ENCODE assay signal across 9 cellular contexts in the genomic region with DNA sequence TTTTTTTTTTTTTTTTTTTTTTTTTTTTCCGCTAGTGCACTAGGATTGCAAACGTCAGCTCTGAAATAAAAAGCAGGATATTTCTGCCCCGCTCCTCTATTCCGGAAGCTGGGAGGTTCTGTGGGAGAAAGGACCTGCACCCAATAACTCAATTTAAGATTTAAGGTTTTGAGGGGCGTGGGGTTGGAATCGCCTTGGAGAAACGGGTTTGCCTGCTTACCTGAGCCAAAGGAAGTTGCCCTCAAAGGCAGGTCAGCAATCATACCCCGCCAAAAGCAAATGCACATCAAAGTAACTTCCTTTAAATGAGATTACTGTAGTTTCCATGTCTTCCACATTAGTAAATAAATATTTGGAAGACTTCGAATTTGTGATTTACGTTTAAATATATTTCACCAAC. TPM values are rescaled to one million over a fixed set of nuclear protein-coding genes. Genes with fewer than 3 reads are reported as not detected.
A peak's percentile ranks its signal among the peaks of the same experiment; 100 is the strongest.
DNase-seq lines count a peak whose midpoint lies in the region; ATAC-seq and TF ChIP-seq lines count a peak whose summit lies in the region.
"Had no signal": no experiment of that assay in that cellular context is flagged by ENCODE, and none has a peak within 500 bp of the region (broad histone marks: within the 10 kb centered on the region; RNA-seq: fewer than 3 reads in every experiment).

No MANE protein-coding gene starts in this region.

- DNase-seq in H9: no peak
- no peak for DNase-seq in AG08395 (ENCODE audit: low spot score)
- DNase-seq in NCI-H69 (lab: John Stamatoyannopoulos, UW): no peak
- DNase-seq in NCI-H345 treated with DMSO at 0.1 percent for 48 hours (lab: John Stamatoyannopoulos, UW; ENCODE audit: unreplicated experiment): no peak
- DNase-seq: central memory CD4-positive, alpha-beta T cell had no signal

- no peak overlapping the region for H2BK20ac ChIP-seq in H9 (ENCODE audit: low read depth, low read length, poor library complexity, severe bottlenecking)

- peaks cover 25% of the 10 kb centered on the region for H3K23me2 ChIP-seq in H9 (ENCODE audit: insufficient read length, low read depth, low read length, poor library complexity, severe bottlenecking)

- H3K36me3 ChIP-seq in iPS-18a (ENCODE audit: control insufficient read depth, low read depth, low read length): no peaks in the 10 kb centered on the region

- H3K9me3 ChIP-seq in H9 (ENCODE audit: control insufficient read depth, low read depth, low read length) (no peaks in the 10 kb centered on the region), iPS-18a (ENCODE audit: control insufficient read depth, low read depth, low read length) (no peaks in the 10 kb centered on the region)

- no peak overlapping the region for H3K23ac ChIP-seq in H9 (ENCODE audit: insufficient read length, low read depth, low read length)

- no peak overlapping the region for H4K91ac ChIP-seq in H9 (ENCODE audit: insufficient read length, low read depth, low read length)

- H3K27me3 Mint-ChIP-seq in H9 (ENCODE audit: low read depth): peaks cover 71% of the 10 kb centered on the region
- H3K27me3 Mint-ChIP-seq in activated T-helper 17 cell treated with anti-CD3 and anti-CD28 coated beads, Interleukin-2, amount 50 U/mL, for 72 hours: peaks cover 17% of the 10 kb centered on the region

- no peaks in the 10 kb centered on the region for H3K79me1 ChIP-seq in H9 (ENCODE audit: insufficient read depth, low read depth, low read length, poor library complexity, severe bottlenecking)

- H3K4me3 Mint-ChIP-seq in H9: peak overlapping the region; percentile 76 to 78
- H3K4me3 Mint-ChIP-seq in activated T-helper 17 cell treated with anti-CD3 and anti-CD28 coated beads, Interleukin-2, amount 50 U/mL, for 72 hours: peak overlapping the region; percentile 66

- H3K27ac ChIP-seq in H9 (ENCODE audit: insufficient read length, low read depth, low read length) (no peak overlapping the region), iPS-18a (ENCODE audit: low read length) (no peak overlapping the region), skin epidermis (peak overlapping the region in 4 of 21 experiments; percentile 5 to 61 (median 30))

- H3K27ac Mint-ChIP-seq in H9: no peak overlapping the region
- H3K27ac Mint-ChIP-seq in activated T-helper 17 cell treated with anti-CD3 and anti-CD28 coated beads, Interleukin-2, amount 50 U/mL, for 72 hours: no peak overlapping the region

- H2BK12ac ChIP-seq in H9 (ENCODE audit: insufficient read length, low read depth, low read length): no peak overlapping the region

- H3K4me3 ChIP-seq in iPS-18a (ENCODE audit: low read length) (peak overlapping the region; percentile 67), skin epidermis (peak overlapping the region; percentile 28 to 62 (median 50))

- peak overlapping the region; percentile 57 for H3K4me2 ChIP-seq in H9 (ENCODE audit: insufficient read depth, insufficient read length, low read length)

- WGBS in H9 (ENCODE audit: extremely low coverage, insufficient read length, low lambda C conversion rate): no CpG with 5 or more reads among the region's 10 CpGs

- H3K4me1 Mint-ChIP-seq in H9: peaks cover 12 to 13% of the 10 kb centered on the region in 2 experiments
- H3K4me1 Mint-ChIP-seq in activated T-helper 17 cell treated with anti-CD3 and anti-CD28 coated beads, Interleukin-2, amount 50 U/mL, for 72 hours: no peaks in the 10 kb centered on the region

- H3K79me2 ChIP-seq in H9 (ENCODE audit: insufficient read depth, low read length): no peaks in the 10 kb centered on the region

- H2BK120ac ChIP-seq in H9 (ENCODE audit: low read depth, low read length, poor library complexity, severe bottlenecking): no peak overlapping the region

- no peak overlapping the region for H4K8ac ChIP-seq in H9 (replicated peaks; ENCODE audit: insufficient read length, low read depth, low read length)

- no peak overlapping the region for H3K18ac ChIP-seq in H9 (ENCODE audit: insufficient read length, low read depth, low read length)

- H3K9ac ChIP-seq in H9 (ENCODE audit: extremely low read depth, insufficient read length, low read length) (no peak overlapping the region), iPS-18a (ENCODE audit: low read length) (peak overlapping the region; percentile 31)

- no peaks in the 10 kb centered on the region for H3K36me3 Mint-ChIP-seq in H9 (ENCODE audit: insufficient read depth in 1 of 3, low read depth in 3 of 3)
- no peaks in the 10 kb centered on the region for H3K36me3 Mint-ChIP-seq in activated T-helper 17 cell treated with anti-CD3 and anti-CD28 coated beads, Interleukin-2, amount 50 U/mL, for 72 hours (ENCODE audit: low read depth)

- H4K20me1 ChIP-seq in H9 (ENCODE audit: control insufficient read depth, insufficient read depth, insufficient read length): no peaks in the 10 kb centered on the region

- no peak for TF ChIP-seq CTCF in H9 (conservative IDR thresholded peaks at IDR 0.05)

- H3T11ph ChIP-seq in H9 (ENCODE audit: low read length): no peak overlapping the region

- H4K5ac ChIP-seq in H9 (ENCODE audit: insufficient read length, low read depth, low read length): no peak overlapping the region

- H3K56ac ChIP-seq in H9 (ENCODE audit: insufficient read length, low read depth, low read length): no peak overlapping the region

- no peak overlapping the region for H2AK5ac ChIP-seq in H9 (ENCODE audit: insufficient read length, low read length)

- H2BK15ac ChIP-seq in H9 (ENCODE audit: low read depth, low read length): no peak overlapping the region

- H3K4ac ChIP-seq in H9 (ENCODE audit: low read depth, low read length): no peak overlapping the region

- H2BK5ac ChIP-seq in H9 (ENCODE audit: insufficient read length, low read length): no peak overlapping the region

- H3K4me1 ChIP-seq in H9 (ENCODE audit: insufficient read depth, low read length): 0 out of 2 replicates have a peak, but pooled peaks cover 2% of the 10 kb centered on the region
- no peaks in the 10 kb centered on the region for H3K4me1 ChIP-seq in iPS-18a (ENCODE audit: control insufficient read depth, low read depth, low read length)

- H2AFZ ChIP-seq in H9 (ENCODE audit: low read length): no peak overlapping the region

- ATAC-seq in activated T-helper 17 cell treated with anti-CD3 and anti-CD28 coated beads, Interleukin-2, amount 50 U/mL, for 72 hours (replicated peaks): no peak
- no peak for ATAC-seq in HG02884 (IDR thresholded peaks at IDR 0.05; ENCODE audit: unreplicated experiment)

- no peak overlapping the region for H3K14ac ChIP-seq in H9 (ENCODE audit: insufficient read depth, low read length)

- H3K9me3 Mint-ChIP-seq in H9: no peaks in the 10 kb centered on the region
- H3K9me3 Mint-ChIP-seq in activated T-helper 17 cell treated with anti-CD3 and anti-CD28 coated beads, Interleukin-2, amount 50 U/mL, for 72 hours: no peaks in the 10 kb centered on the region

- H3K27me3 ChIP-seq in H9 (ENCODE audit: insufficient read depth, low read length) (peaks cover 22% of the 10 kb centered on the region; the same call in 1 of the 2 replicates), iPS-18a (ENCODE audit: control insufficient read depth, insufficient read depth, low read length) (peaks cover 59% of the 10 kb centered on the region)

RNA-seq across cellular contexts. Expression of gene HS3ST1, which starts 1.0 kb away (rescaled TPM):
- 0.04 and 0.20 TPM in 2 replicates for total RNA-seq in H9 (2021)
- under 1 TPM; 0.05 to 0.19 TPM for total RNA-seq in activated T-helper 17 cell treated with anti-CD3 and anti-CD28 coated beads, Interleukin-2, amount 50 U/mL, for 72 hours
